ENCODE assay signal across 14 cellular contexts in the genomic region with DNA sequence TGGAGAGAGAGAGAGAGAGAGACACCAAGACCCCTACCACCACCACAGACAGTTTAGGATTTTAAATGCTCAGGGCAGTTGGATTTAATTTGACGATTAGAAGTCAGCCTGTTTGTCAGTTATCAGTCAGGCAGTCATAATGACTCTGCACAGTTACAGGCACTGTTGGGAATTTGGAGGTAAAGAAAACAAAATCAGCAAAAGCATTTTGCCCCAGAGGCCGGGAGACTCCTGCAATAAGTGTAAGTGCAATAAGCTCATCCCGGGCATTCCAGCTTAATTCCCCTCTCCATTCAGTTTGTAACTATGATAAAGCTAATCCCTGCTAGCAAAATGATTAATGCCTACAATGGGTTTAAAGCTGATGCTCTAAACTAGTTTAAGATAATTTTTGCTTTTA.
"Had no signal": no experiment of that assay in that cellular context is flagged by ENCODE, and none has a peak within 500 bp of the region (broad histone marks: within the 10 kb centered on the region; RNA-seq: fewer than 3 reads in every experiment).

No MANE protein-coding gene starts in this region.

- H3K27me3 ChIP-seq: adrenal gland, body of pancreas, neutrophil had no signal

- H3K4me1 ChIP-seq: adrenal gland, body of pancreas, prostate gland had no signal

- H3K27ac Mint-ChIP-seq: effector memory CD8-positive, alpha-beta T cell; T-helper 17 cell had no signal

- H3K27me3 Mint-ChIP-seq: effector memory CD8-positive, alpha-beta T cell; T-helper 17 cell had no signal

- DNase-seq: activated naive CD4-positive, alpha-beta T cell treated with anti-CD3 and anti-CD28 coated beads, Interleukin-2, amount 50 U/mL, for 16 hours; activated T-cell treated with anti-CD3 and anti-CD28 coated beads, Interleukin-2, amount 50 U/mL, for 1 hour; adrenal gland; body of pancreas; effector memory CD8-positive, alpha-beta T cell; hypothalamus; midbrain; stimulated activated CD4-positive, alpha-beta T cell treated with anti-CD3 and anti-CD28 coated beads, Interleukin-12 subunit alpha, Interleukin-12 subunit beta, amount 100 ng/mL, for 4 hours; stimulated activated naive CD4-positive, alpha-beta T cell; T-helper 17 cell had no signal

- H3K4me3 Mint-ChIP-seq: effector memory CD8-positive, alpha-beta T cell; T-helper 17 cell had no signal

- H3K36me3 ChIP-seq: adrenal gland, neutrophil, prostate gland had no signal

- H3K27ac ChIP-seq: adrenal gland, body of pancreas, neutrophil had no signal

- H3K4me1 Mint-ChIP-seq: T-helper 17 cell had no signal

- H3K4me3 ChIP-seq: adrenal gland, body of pancreas, prostate gland had no signal

- H3K9me3 ChIP-seq: adrenal gland, body of pancreas, neutrophil, prostate gland had no signal

- ATAC-seq: activated CD4-positive, CD25-positive, alpha-beta regulatory T cell treated with anti-CD3 and anti-CD28 coated beads, Interleukin-2, amount 50 U/mL, for 24 hours; body of pancreas; effector memory CD8-positive, alpha-beta T cell; sciatic nerve; T-helper 17 cell had no signal
